Comparison of ENCODE assay signal across 9 cellular contexts in genomic region chr3:14921034-14921616, GRCh38. TPM values are rescaled to one million over a fixed set of nuclear protein-coding genes. Genes with fewer than 3 reads are reported as not detected.
DNase-seq lines count a peak whose midpoint lies in the region; ATAC-seq and TF ChIP-seq lines count a peak whose summit lies in the region.
"Had no signal": no experiment of that assay in that cellular context is flagged by ENCODE, and none has a peak within 500 bp of the region (broad histone marks: within the 10 kb centered on the region; RNA-seq: fewer than 3 reads in every experiment).

No MANE protein-coding gene starts in this region.

- H3K4me3 ChIP-seq in NB4 (ENCODE audit: low read depth, low read length) = no peak overlapping the region
- H3K4me3 ChIP-seq in upper lobe of left lung = no peak overlapping the region

- no peak overlapping the region for H3K27ac Mint-ChIP-seq in activated naive CD4-positive, alpha-beta T cell treated with anti-CD3 and anti-CD28 coated beads, Interleukin-2, amount 10 ng/mL, durations not matched to agents 7 days and 5 days
- H3K27ac Mint-ChIP-seq: dendritic cell treated with granulocyte-macrophage colony-stimulating factor and Interleukin-4, amounts not matched to agents 40 ng/mL and 50 ng/mL, for 4 days had no signal

- H3K27me3 ChIP-seq in upper lobe of left lung = no peaks in the 10 kb centered on the region

- peaks cover 3 to 12% (median 7%) of the 10 kb centered on the region in 4 donors for H3K4me1 ChIP-seq in upper lobe of left lung

- no peaks in the 10 kb centered on the region for H3K36me3 Mint-ChIP-seq in activated naive CD4-positive, alpha-beta T cell treated with anti-CD3 and anti-CD28 coated beads, Interleukin-2, amount 10 ng/mL, durations not matched to agents 7 days and 5 days

- no peaks in the 10 kb centered on the region for H3K9me3 ChIP-seq in upper lobe of left lung

- H3K27ac ChIP-seq in upper lobe of left lung = no peak overlapping the region

- TF ChIP-seq POLR2A in NB4 (IDR thresholded peaks at IDR 0.05; ENCODE audit: extremely low read depth, insufficient read length) (no peak), upper lobe of left lung (IDR thresholded peaks at IDR 0.05) (no peak)

- DNase-seq in DMS53 treated with DMSO at 0.1 percent for 48 hours (lab: John Stamatoyannopoulos, UW; ENCODE audit: unreplicated experiment) (peak; percentile 9), GOT3 (lab: John Stamatoyannopoulos, UW) (peak; percentile 48), NB4 (ENCODE audit: low read depth) (peak; percentile 85), SKM-1 (lab: John Stamatoyannopoulos, UW; ENCODE audit: unreplicated experiment) (peak; percentile 67), head of caudate nucleus (peak; percentile 73 to 93 (median 86)), pons (ENCODE audit: low spot score) (peak; percentile 79), upper lobe of left lung (peak; percentile 86 to 92)
- DNase-seq in activated naive CD4-positive, alpha-beta T cell treated with anti-CD3 and anti-CD28 coated beads, Interleukin-2, amount 10 ng/mL, durations not matched to agents 7 days and 5 days = peak; percentile 88

- WGBS in upper lobe of left lung, 2 donors = 25 to 100% methylated on average over 1 to 10 of the region's 10 CpGs

- CTCF ChIA-PET in activated naive CD4-positive, alpha-beta T cell treated with anti-CD3 and anti-CD28 coated beads, Interleukin-2, amount 10 ng/mL, durations not matched to agents 7 days and 5 days (lab: Charles Lee) = interaction anchor here (0.6 to 5.5 kb wide), 39 partner anchors 8 to 718 kb away, joined by 3 to 80 read pairs (median 4); partner anchors contain the start of gene C3orf20

- intact Hi-C loops in head of caudate nucleus (cut with DNase I) = loop anchor here (5.0 kb wide), 1 partner anchor 249 kb away; no protein-coding TSS in a partner anchor

- no peak for TF ChIP-seq EP300 in upper lobe of left lung (IDR thresholded peaks at IDR 0.05)

- peaks cover 0 to 48% (median 9%) of the 10 kb centered on the region in 4 donors for H3K36me3 ChIP-seq in upper lobe of left lung

- TF ChIP-seq CTCF in NB4 (IDR thresholded peaks at IDR 0.05; ENCODE audit: low read depth, low read length) (peak; percentile 76), upper lobe of left lung (IDR thresholded peaks at IDR 0.05) (peak; percentile 96 to 100 (median 99))

- ATAC-seq in upper lobe of left lung (ENCODE audit: low FRiP score in 2 of 2) = peak; percentile 93 to 94

- H3K9me3 Mint-ChIP-seq in activated naive CD4-positive, alpha-beta T cell treated with anti-CD3 and anti-CD28 coated beads, Interleukin-2, amount 10 ng/mL, durations not matched to agents 7 days and 5 days = no peaks in the 10 kb centered on the region
- H3K9me3 Mint-ChIP-seq: dendritic cell treated with granulocyte-macrophage colony-stimulating factor and Interleukin-4, amounts not matched to agents 40 ng/mL and 50 ng/mL, for 4 days had no signal

- no peaks in the 10 kb centered on the region for H3K4me1 Mint-ChIP-seq in activated naive CD4-positive, alpha-beta T cell treated with anti-CD3 and anti-CD28 coated beads, Interleukin-2, amount 10 ng/mL, durations not matched to agents 7 days and 5 days

- H3K27me3 Mint-ChIP-seq in activated naive CD4-positive, alpha-beta T cell treated with anti-CD3 and anti-CD28 coated beads, Interleukin-2, amount 10 ng/mL, durations not matched to agents 7 days and 5 days = peaks cover 27% of the 10 kb centered on the region
- H3K27me3 Mint-ChIP-seq: dendritic cell treated with granulocyte-macrophage colony-stimulating factor and Interleukin-4, amounts not matched to agents 40 ng/mL and 50 ng/mL, for 4 days had no signal

- no peak overlapping the region for H3K4me3 Mint-ChIP-seq in activated naive CD4-positive, alpha-beta T cell treated with anti-CD3 and anti-CD28 coated beads, Interleukin-2, amount 10 ng/mL, durations not matched to agents 7 days and 5 days
- H3K4me3 Mint-ChIP-seq: dendritic cell treated with granulocyte-macrophage colony-stimulating factor and Interleukin-4, amounts not matched to agents 40 ng/mL and 50 ng/mL, for 4 days had no signal

RNA-seq across cellular contexts. Expression of gene NR2C2, which starts 26.3 kb away (rescaled TPM):
- total RNA-seq in upper lobe of left lung = 10 to 100 TPM; 24.9 to 54.0 (median 46.6) TPM

Comparison
In these comparisons a context has a peak if more than half of its experiments do, and no peak if none do; other contexts are left out.
1. DNase-seq: peak in every context shown above with its lines; median percentile 89 in upper lobe of left lung; 88 in activated naive CD4-positive, alpha-beta T cell treated with anti-CD3 and anti-CD28 coated beads, Interleukin-2, amount 10 ng/mL, durations not matched to agents 7 days and 5 days; 86 in head of caudate nucleus; 85 in NB4; 79 in pons; 67 in SKM-1; 48 in GOT3; 9 in DMS53 treated with DMSO at 0.1 percent for 48 hours.